In genomic region chr11:62579252-62579651, GRCh38 we compare ENCODE assay signal across 19 cellular contexts. TPM values are rescaled to one million over a fixed set of nuclear protein-coding genes. Genes with fewer than 3 reads are reported as not detected.
DNase-seq lines count a peak whose midpoint lies in the region; FAIRE-seq and TF ChIP-seq lines count a peak whose summit lies in the region.
"Had no signal": no experiment of that assay in that cellular context is flagged by ENCODE, and none has a peak within 500 bp of the region (broad histone marks: within the 10 kb centered on the region; RNA-seq: fewer than 3 reads in every experiment).

No MANE protein-coding gene starts in this region.

- H2AK5ac ChIP-seq in mesenchymal stem cell (ENCODE audit: low read length, severe bottlenecking): no peak overlapping the region

- TF ChIP-seq CTCF in PC-9 (conservative IDR thresholded peaks at IDR 0.05) (no peak), breast epithelium (IDR thresholded peaks at IDR 0.05) (no peak)

- no peak overlapping the region for H2BK5ac ChIP-seq in mesenchymal stem cell (ENCODE audit: low read depth, low read length, poor library complexity, severe bottlenecking)

- intact Hi-C loops in PC-9 (cut with micrococcal nuclease; ENCODE audit: unreplicated experiment) (no loop called here), breast epithelium (cut with DNase I; ENCODE audit: low total_unique reads) (no loop called here)

- peaks cover 13% of the 10 kb centered on the region; the same call in 1 of the 2 replicates for H3K36me3 ChIP-seq in PC-9 (ENCODE audit: low read depth)
- H3K36me3 ChIP-seq in mesenchymal stem cell (ENCODE audit: control insufficient read depth in 1 of 2, insufficient read depth in 2 of 2, low read depth in 1 of 2, low read length in 2 of 2): peaks cover 44 to 65% of the 10 kb centered on the region in 2 experiments
- no peaks in the 10 kb centered on the region for H3K36me3 ChIP-seq in breast epithelium

- peak overlapping the region; percentile 19 for H3K27ac ChIP-seq in PC-9
- no peak overlapping the region for H3K27ac ChIP-seq in mesenchymal stem cell (ENCODE audit: low read length, poor library complexity, severe bottlenecking)
- no peak overlapping the region for H3K27ac ChIP-seq in breast epithelium
- H3K27ac ChIP-seq: BLaER1 treated with 17β-estradiol and CSF1 and Interleukin-3, amounts not matched to agents 10 nM and 100 nM; HL-60 had no signal

- no peak overlapping the region for H4K91ac ChIP-seq in mesenchymal stem cell (ENCODE audit: low read length)

- no peak overlapping the region for H2BK120ac ChIP-seq in mesenchymal stem cell (ENCODE audit: low read depth, low read length)

- BruUV-seq in PC-9 (replicated peaks; lab: Mats Ljungman, UMichigan): no TSS peak

- FAIRE-seq in GM12891 (lab: Jason Lieb, UNC): no peak
- FAIRE-seq: G401.6, GM12892, GM18507, H54 had no signal

- TF ChIP-seq POLR2A in GM12891 (IDR thresholded peaks at IDR 0.05; ENCODE audit: low read depth, low read length) (no peak), breast epithelium (IDR thresholded peaks at IDR 0.05) (no peak)

- H4K20me1 ChIP-seq in PC-9 (ENCODE audit: insufficient read depth): no peaks in the 10 kb centered on the region; the same call in 1 of the 2 replicates

- DNase-seq in PC-9 (peak in 1 of 2 experiments; percentile 88), kidney tubule cell (ENCODE audit: low spot score) (peak; percentile 65), renal cortical epithelial cell (ENCODE audit: low read depth) (peak; percentile 69), GM12891 (ENCODE audit: insufficient read length, low spot score) (no peak), mesenchymal stem cell (no peak), breast epithelium (ENCODE audit: low spot score in 2 of 2) (no peak), NCI-H1417 (lab: John Stamatoyannopoulos, UW) (no peak)
- DNase-seq: CD8-positive, alpha-beta T cell; COR-L47; DMS 273 treated with DMSO at 0.1 percent for 48 hours; DMS53; HCEC 1CT had no signal

- H3K4me2 ChIP-seq in PC-9 (no peak overlapping the region), mesenchymal stem cell (ENCODE audit: low read length, poor library complexity, severe bottlenecking) (no peak overlapping the region)
- H3K4me2 ChIP-seq: BLaER1 treated with 17β-estradiol and CSF1 and Interleukin-3, amounts not matched to agents 10 nM and 100 nM; GM23338 had no signal

- no peak overlapping the region for H3K14ac ChIP-seq in mesenchymal stem cell (ENCODE audit: low read length in 2 of 2)

- WGBS in mesenchymal stem cell: 100% methylated on average over 1 of the region's 2 CpGs

- no peak overlapping the region for H3K4ac ChIP-seq in mesenchymal stem cell (ENCODE audit: low read depth in 1 of 2, low read length in 2 of 2)

- H3K27me3 ChIP-seq in PC-9 (ENCODE audit: insufficient read depth, low read depth) (no peaks in the 10 kb centered on the region), mesenchymal stem cell (ENCODE audit: control insufficient read depth in 1 of 2, insufficient read depth in 1 of 2, low read length in 2 of 2) (no peaks in the 10 kb centered on the region), breast epithelium (no peaks in the 10 kb centered on the region)
- H3K27me3 ChIP-seq: BLaER1 treated with 17β-estradiol and CSF1 and Interleukin-3, amounts not matched to agents 10 nM and 100 nM had no signal

- peaks cover 22% of the 10 kb centered on the region for H3K79me1 ChIP-seq in mesenchymal stem cell (replicated peaks; ENCODE audit: low read length, poor library complexity, severe bottlenecking)

- H3K9ac ChIP-seq in mesenchymal stem cell (ENCODE audit: low read length): no peak overlapping the region

- POLR2A ChIA-PET in PC-9 (lab: Charles Lee; ENCODE audit: unreplicated experiment): no interaction called here

- H3F3A ChIP-seq in PC-9 (ENCODE audit: insufficient read depth, low read depth): peaks cover 51% of the 10 kb centered on the region

- no peak overlapping the region for H3K18ac ChIP-seq in mesenchymal stem cell (ENCODE audit: low read depth in 1 of 2, low read length in 2 of 2)

- no peak overlapping the region for H3K23ac ChIP-seq in mesenchymal stem cell (ENCODE audit: low read length in 2 of 2)

- H3K4me1 ChIP-seq in PC-9 (replicated peaks; ENCODE audit: insufficient read depth) (peaks cover 23% of the 10 kb centered on the region), mesenchymal stem cell (ENCODE audit: control insufficient read depth, insufficient read depth, low read depth, low read length) (peaks cover 18% of the 10 kb centered on the region), breast epithelium (peaks cover 0 to 9% of the 10 kb centered on the region in 2 donors)

- peaks cover 20% of the 10 kb centered on the region for H3K79me2 ChIP-seq in PC-9 (ENCODE audit: low read depth)

- H3K9me3 ChIP-seq in PC-9 (ENCODE audit: insufficient read depth, low read depth): no peaks in the 10 kb centered on the region
- H3K9me3 ChIP-seq in mesenchymal stem cell (ENCODE audit: control insufficient read depth, low read length): no peaks in the 10 kb centered on the region
- no peaks in the 10 kb centered on the region for H3K9me3 ChIP-seq in breast epithelium
- H3K9me3 ChIP-seq: BLaER1 treated with 17β-estradiol and CSF1 and Interleukin-3, amounts not matched to agents 10 nM and 100 nM had no signal

- CTCF ChIA-PET in PC-9 (lab: Charles Lee): no interaction called here

- H2AFZ ChIP-seq in PC-9: no peak overlapping the region
- H2AFZ ChIP-seq in mesenchymal stem cell (ENCODE audit: low read depth, low read length): no peak overlapping the region
- H2AFZ ChIP-seq: GM23338 had no signal

- no peak overlapping the region for H2BK12ac ChIP-seq in mesenchymal stem cell (ENCODE audit: low read length in 2 of 2)

- H3K4me3 ChIP-seq in PC-9 (no peak overlapping the region), mesenchymal stem cell (ENCODE audit: insufficient read depth in 1 of 2, low read depth in 1 of 2, low read length in 2 of 2) (no peak overlapping the region), breast epithelium (no peak overlapping the region)
- H3K4me3 ChIP-seq: BLaER1 treated with 17β-estradiol and CSF1 and Interleukin-3, amounts not matched to agents 10 nM and 100 nM; GM23338 had no signal

- no peak overlapping the region for H4K8ac ChIP-seq in mesenchymal stem cell (ENCODE audit: low read length)

- no peak overlapping the region for H2BK15ac ChIP-seq in mesenchymal stem cell (ENCODE audit: low read depth, poor library complexity, severe bottlenecking)

- no peaks in the 10 kb centered on the region for H3K9me2 ChIP-seq in PC-9 (ENCODE audit: insufficient read depth)

TF ChIP-seq in GM12891, 5 proteins besides CTCF, POLR2A, EP300 and RAD21:
- TF ChIP-seq POLR2AphosphoS5 (IDR thresholded peaks at IDR 0.05; ENCODE audit: low read depth, low read length) (no peak), POU2F2 (IDR thresholded peaks at IDR 0.05; ENCODE audit: low read depth, low read length) (no peak), PAX5 (IDR thresholded peaks at IDR 0.05; ENCODE audit: insufficient read depth, low read length, severe bottlenecking) (no peak), SPI1 (IDR thresholded peaks at IDR 0.05; ENCODE audit: low read depth, low read length) (no peak), TAF1 (IDR thresholded peaks at IDR 0.05; ENCODE audit: low read depth, low read length) (no peak)

RNA-seq across cellular contexts. Expression of gene EEF1G, which starts 5.6 kb away (rescaled TPM):
- 1,773 and 2,008 TPM in 2 replicates for total RNA-seq in PC-9 (2021)
- total RNA-seq in renal cortical epithelial cell: 1,513 and 1,623 TPM in 2 replicates
- polyA plus RNA-seq in GM12891 (2012; ENCODE audit: low read depth, missing spikeins): 2,783 TPM
- 1,160 TPM for polyA plus RNA-seq in mesenchymal stem cell (2013, experiment 1 of 2)
- 1,130 TPM for polyA plus RNA-seq in mesenchymal stem cell (2013, experiment 2 of 2)
- total RNA-seq in breast epithelium: 1,000 to 10,000 TPM; 1,312 to 1,961 (median 1,794) TPM

RNA-seq across cellular contexts. Expression of gene TUT1, which starts 12.1 kb away (rescaled TPM):
- total RNA-seq in PC-9 (2021) (39.3 and 40.5 TPM in 2 replicates), renal cortical epithelial cell (5.9 and 12.7 TPM in 2 replicates), breast epithelium (10 to 100 TPM in 2 of 3 donors, 1 to 10 TPM in 1; 7.7 to 12.1 (median 10.7) TPM)
- polyA plus RNA-seq in GM12891 (2012; ENCODE audit: low read depth, missing spikeins): 13.0 TPM
- polyA plus RNA-seq in mesenchymal stem cell (2013, experiment 1 of 2): 6.3 TPM
- polyA plus RNA-seq in mesenchymal stem cell (2013, experiment 2 of 2): 6.5 TPM

RNA-seq across cellular contexts. Expression of gene MTA2, which starts 22.4 kb away (rescaled TPM):
- total RNA-seq in PC-9 (2021) (96.6 and 120 TPM in 2 replicates), renal cortical epithelial cell (121 and 212 TPM in 2 replicates), breast epithelium (10 to 100 TPM; 61.3 to 92.8 (median 85.5) TPM)
- polyA plus RNA-seq in GM12891 (2012; ENCODE audit: low read depth, missing spikeins): 89.2 TPM
- 50.7 TPM for polyA plus RNA-seq in mesenchymal stem cell (2013, experiment 1 of 2)
- 50.7 TPM for polyA plus RNA-seq in mesenchymal stem cell (2013, experiment 2 of 2)

RNA-seq across cellular contexts. Expression of gene AHNAK, which starts 32.6 kb away (rescaled TPM):
- 632 and 734 TPM in 2 replicates for total RNA-seq in PC-9 (2021)
- total RNA-seq in renal cortical epithelial cell: 409 and 1,601 TPM in 2 replicates
- 1.8 TPM for polyA plus RNA-seq in GM12891 (2012; ENCODE audit: low read depth, missing spikeins)
- 71.8 TPM for polyA plus RNA-seq in mesenchymal stem cell (2013, experiment 1 of 2)
- polyA plus RNA-seq in mesenchymal stem cell (2013, experiment 2 of 2): 65.2 TPM
- total RNA-seq in breast epithelium: 1,000 to 10,000 TPM in 2 of 3 donors, 100 to 1,000 TPM in 1; 636 to 1,393 (median 1,040) TPM

RNA-seq across cellular contexts. Expression of gene EML3, which starts 33.3 kb away (rescaled TPM):
- 83.2 and 84.2 TPM in 2 replicates for total RNA-seq in PC-9 (2021)
- 14.9 and 29.7 TPM in 2 replicates for total RNA-seq in renal cortical epithelial cell
- 38.5 TPM for polyA plus RNA-seq in GM12891 (2012; ENCODE audit: low read depth, missing spikeins)
- 30.1 TPM for polyA plus RNA-seq in mesenchymal stem cell (2013, experiment 1 of 2)
- polyA plus RNA-seq in mesenchymal stem cell (2013, experiment 2 of 2): 29.3 TPM
- 10 to 100 TPM; 34.7 to 58.7 (median 35.7) TPM for total RNA-seq in breast epithelium

Comparison
In these comparisons a context has a peak if more than half of its experiments do, and no peak if none do; other contexts are left out.
1. DNase-seq: peak in kidney tubule cell (single experiment) and renal cortical epithelial cell (single experiment); none in GM12891 (single experiment), mesenchymal stem cell (single experiment), breast epithelium (0 of 2) and NCI-H1417 (0 of 3).